In genomic region chr4:184330008-184330400, GRCh38 we compare ENCODE assay signal across 8 cellular contexts.
DNase-seq lines count a peak whose midpoint lies in the region; ATAC-seq lines count a peak whose summit lies in the region.

No MANE protein-coding gene starts in this region.

- H3K4me3 Mint-ChIP-seq in central memory CD8-positive, alpha-beta T cell: no peak overlapping the region

- H3K27ac Mint-ChIP-seq in activated naive CD4-positive, alpha-beta T cell treated with anti-CD3 and anti-CD28 coated beads, Interleukin-2, amount 50 U/mL, for 72 hours: peak overlapping the region; percentile 45 to 91
- no peak overlapping the region for H3K27ac Mint-ChIP-seq in central memory CD8-positive, alpha-beta T cell (ENCODE audit: low read depth)

- H3K27me3 Mint-ChIP-seq in central memory CD8-positive, alpha-beta T cell: no peaks in the 10 kb centered on the region

- ATAC-seq in activated naive CD4-positive, alpha-beta T cell treated with anti-CD3 and anti-CD28 coated beads, Interleukin-2, amount 50 U/mL, for 72 hours: peak; percentile 61 to 81
- peak; percentile 61 for ATAC-seq in HG03095 (IDR thresholded peaks at IDR 0.05; ENCODE audit: unreplicated experiment)
- ATAC-seq in central memory CD8-positive, alpha-beta T cell (replicated peaks; ENCODE audit: extremely low read depth, poor library complexity, severe bottlenecking): peak; percentile 40

- peaks cover 0 to 3% of the 10 kb centered on the region in 2 donors for H3K9me3 Mint-ChIP-seq in activated naive CD4-positive, alpha-beta T cell treated with anti-CD3 and anti-CD28 coated beads, Interleukin-2, amount 50 U/mL, for 72 hours
- no peaks in the 10 kb centered on the region for H3K9me3 Mint-ChIP-seq in central memory CD8-positive, alpha-beta T cell

- peak in 1 of 2 donors; percentile 40 for DNase-seq in activated naive CD4-positive, alpha-beta T cell treated with anti-CD3 and anti-CD28 coated beads, Interleukin-2, amount 50 U/mL, for 72 hours (ENCODE audit: low spot score in 2 of 2)
- no peak for DNase-seq in activated naive CD4-positive, alpha-beta T cell (lab: John Stamatoyannopoulos, UW)
- no peak for DNase-seq in central memory CD8-positive, alpha-beta T cell (ENCODE audit: low spot score in 2 of 2)
- peak; percentile 47 for DNase-seq in stimulated activated CD8-positive, alpha-beta memory T cell treated with anti-CD3 and anti-CD28 coated beads, Interleukin-4, amount 100 ng/mL, for 48 hours
- no peak for DNase-seq in inferior parietal cortex (ENCODE audit: extremely low spot score)
- no peak for DNase-seq in activated CD8-positive, alpha-beta memory T cell treated with anti-CD3 and anti-CD28 coated beads for 24 hours
- no peak for DNase-seq in SKM-1 treated with dmso at 0.1 percent for 144 hours (lab: John Stamatoyannopoulos, UW; ENCODE audit: unreplicated experiment)

- no peaks in the 10 kb centered on the region for H3K4me1 Mint-ChIP-seq in central memory CD8-positive, alpha-beta T cell

- peaks cover 0 to 23% of the 10 kb centered on the region in 2 donors for H3K36me3 Mint-ChIP-seq in activated naive CD4-positive, alpha-beta T cell treated with anti-CD3 and anti-CD28 coated beads, Interleukin-2, amount 50 U/mL, for 72 hours
- no peaks in the 10 kb centered on the region for H3K36me3 Mint-ChIP-seq in central memory CD8-positive, alpha-beta T cell (ENCODE audit: insufficient read depth)
